Comparison of ENCODE assay signal across 1 cellular context in genomic region chr3:156605686-156606605, GRCh38.
TF ChIP-seq lines count a peak whose summit lies in the region.

No MANE protein-coding gene starts in this region.

TF ChIP-seq in K562, 482 proteins besides CTCF, POLR2A, EP300 and RAD21 (continued from another document and continues in another):
- TF ChIP-seq GABPA (tag; conservative IDR thresholded peaks at IDR 0.05; ENCODE audit: low read depth) (no peak), CREB1 (IDR thresholded peaks at IDR 0.05) (no peak), CREB1 (CRISPR knock-in tag; IDR thresholded peaks at IDR 0.05) (no peak), KDM1A (IDR thresholded peaks at IDR 0.05) (0 out of 4 replicates have a peak, but pooled peaks of 1 of the 2 experiments have one; percentile 8), FOXM1 (IDR thresholded peaks at IDR 0.05; ENCODE audit: low read depth) (no peak), FOXM1 (CRISPR knock-in tag; IDR thresholded peaks at IDR 0.05; ENCODE audit: low read depth) (no peak), ZNF561 (CRISPR knock-in tag; conservative IDR thresholded peaks at IDR 0.05) (no peak), ZNF449 (CRISPR knock-in tag; IDR thresholded peaks at IDR 0.05) (no peak), ZC3H8 (IDR thresholded peaks at IDR 0.05) (no peak), POLR2G (IDR thresholded peaks at IDR 0.05; ENCODE audit: low read depth, low read length) (peak; percentile 94), CAMTA2 (CRISPR knock-in tag; conservative IDR thresholded peaks at IDR 0.05) (no peak), NFIC (IDR thresholded peaks at IDR 0.05) (0 out of 2 replicates have a peak, but pooled peaks have one; percentile 2), RBM39 (optimal IDR thresholded peaks at IDR 0.05; ENCODE audit: low read depth, low read length) (peak; percentile 20), POU5F1 (IDR thresholded peaks at IDR 0.05; ENCODE audit: borderline replicate concordance, low read depth, low read length, partially characterized antibody) (no peak), ZNF143 (CRISPR knock-in tag; IDR thresholded peaks at IDR 0.05) (no peak), KLF1 (tag; IDR thresholded peaks at IDR 0.05) (no peak), FOXO4 (CRISPR knock-in tag; IDR thresholded peaks at IDR 0.05) (no peak), HEY1 (CRISPR knock-in tag; IDR thresholded peaks at IDR 0.05; ENCODE audit: borderline replicate concordance) (no peak), NBN (IDR thresholded peaks at IDR 0.05; ENCODE audit: low read depth) (no peak), TRIM24 (IDR thresholded peaks at IDR 0.05) (no peak), ATF7 (IDR thresholded peaks at IDR 0.05) (0 out of 2 replicates have a peak, but pooled peaks have one; percentile 55), HINFP (tag; conservative IDR thresholded peaks at IDR 0.05; ENCODE audit: low read depth) (no peak), ARNT (IDR thresholded peaks at IDR 0.05) (0 out of 4 replicates have a peak, but pooled peaks of 1 of the 2 experiments have one; percentile 39), ZNF347 (CRISPR knock-in tag; IDR thresholded peaks at IDR 0.05; ENCODE audit: low read depth) (no peak), ESRRB (CRISPR knock-in tag; IDR thresholded peaks at IDR 0.05; ENCODE audit: borderline replicate concordance) (no peak), ZNF583 (CRISPR knock-in tag; IDR thresholded peaks at IDR 0.05) (0 out of 2 replicates have a peak, but pooled peaks have one; percentile 56), ZNF133 (CRISPR knock-in tag; IDR thresholded peaks at IDR 0.05) (no peak), CBFA2T2 (conservative IDR thresholded peaks at IDR 0.05) (no peak), ZNF740 (CRISPR knock-in tag; IDR thresholded peaks at IDR 0.05) (peak; percentile 52; the same call in 1 of the 2 replicates), ZNF740 (tag; IDR thresholded peaks at IDR 0.05) (no peak), POLR2AphosphoS5 (IDR thresholded peaks at IDR 0.05; ENCODE audit: control insufficient read depth, insufficient read depth, low read depth, low read length) (peak; percentile 81), DMBX1 (CRISPR knock-in tag; IDR thresholded peaks at IDR 0.05; ENCODE audit: borderline replicate concordance) (0 out of 2 replicates have a peak, but pooled peaks have one; percentile 22), SP2 (IDR thresholded peaks at IDR 0.05; ENCODE audit: extremely low read depth, low read depth, low read length, poor library complexity, severe bottlenecking) (no peak), CTBP1 (IDR thresholded peaks at IDR 0.05; ENCODE audit: borderline replicate concordance) (peak; percentile 70), THRA (IDR thresholded peaks at IDR 0.05) (no peak), DPF2 (IDR thresholded peaks at IDR 0.05) (no peak; the same call in 1 of the 2 replicates), SLC30A9 (CRISPR knock-in tag; IDR thresholded peaks at IDR 0.05) (no peak), PKNOX1 (IDR thresholded peaks at IDR 0.05) (no peak), L3MBTL2 (IDR thresholded peaks at IDR 0.05) (peak; percentile 60), NR2F6 (CRISPR knock-in tag; IDR thresholded peaks at IDR 0.05) (no peak), ZNF280A (IDR thresholded peaks at IDR 0.05; ENCODE audit: low read depth, partially characterized antibody) (no peak), NUFIP1 (IDR thresholded peaks at IDR 0.05; ENCODE audit: partially characterized antibody) (no peak), FOXP1 (CRISPR knock-in tag; IDR thresholded peaks at IDR 0.05) (no peak), LCOR (CRISPR knock-in tag; IDR thresholded peaks at IDR 0.05) (no peak), SIX5 (IDR thresholded peaks at IDR 0.05; ENCODE audit: borderline replicate concordance in 1 of 2, insufficient read depth in 1 of 2, low read depth in 1 of 2, low read length in 2 of 2) (no peak), ZNF436 (CRISPR knock-in tag; IDR thresholded peaks at IDR 0.05) (no peak), ZKSCAN8 (CRISPR knock-in tag; IDR thresholded peaks at IDR 0.05) (no peak), SRSF3 (IDR thresholded peaks at IDR 0.05; ENCODE audit: insufficient read depth, low read length) (no peak), ZNF146 (CRISPR knock-in tag; IDR thresholded peaks at IDR 0.05; ENCODE audit: unreplicated experiment) (no peak), NFYB (IDR thresholded peaks at IDR 0.05; ENCODE audit: extremely low read depth, insufficient read length) (no peak), TARDBP (IDR thresholded peaks at IDR 0.05) (no peak; the same call in 1 of the 2 replicates), YBX1 (IDR thresholded peaks at IDR 0.05) (no peak), ZNF589 (CRISPR knock-in tag; IDR thresholded peaks at IDR 0.05; ENCODE audit: low read depth) (0 out of 2 replicates have a peak, but pooled peaks have one; percentile 70), ZBTB9 (CRISPR knock-in tag; IDR thresholded peaks at IDR 0.05) (no peak), EGR1 (conservative IDR thresholded peaks at IDR 0.05) (no peak), HDAC8 (tag; IDR thresholded peaks at IDR 0.05) (no peak), MBD2 (IDR thresholded peaks at IDR 0.05; ENCODE audit: borderline replicate concordance, low read depth) (no peak)
- TF ChIP-seq, protein P1, sequence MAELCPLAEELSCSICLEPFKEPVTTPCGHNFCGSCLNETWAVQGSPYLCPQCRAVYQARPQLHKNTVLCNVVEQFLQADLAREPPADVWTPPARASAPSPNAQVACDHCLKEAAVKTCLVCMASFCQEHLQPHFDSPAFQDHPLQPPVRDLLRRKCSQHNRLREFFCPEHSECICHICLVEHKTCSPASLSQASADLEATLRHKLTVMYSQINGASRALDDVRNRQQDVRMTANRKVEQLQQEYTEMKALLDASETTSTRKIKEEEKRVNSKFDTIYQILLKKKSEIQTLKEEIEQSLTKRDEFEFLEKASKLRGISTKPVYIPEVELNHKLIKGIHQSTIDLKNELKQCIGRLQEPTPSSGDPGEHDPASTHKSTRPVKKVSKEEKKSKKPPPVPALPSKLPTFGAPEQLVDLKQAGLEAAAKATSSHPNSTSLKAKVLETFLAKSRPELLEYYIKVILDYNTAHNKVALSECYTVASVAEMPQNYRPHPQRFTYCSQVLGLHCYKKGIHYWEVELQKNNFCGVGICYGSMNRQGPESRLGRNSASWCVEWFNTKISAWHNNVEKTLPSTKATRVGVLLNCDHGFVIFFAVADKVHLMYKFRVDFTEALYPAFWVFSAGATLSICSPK (IDR thresholded peaks at IDR 0.05; ENCODE audit: borderline replicate concordance), result no peak
- TF ChIP-seq, protein P2, sequence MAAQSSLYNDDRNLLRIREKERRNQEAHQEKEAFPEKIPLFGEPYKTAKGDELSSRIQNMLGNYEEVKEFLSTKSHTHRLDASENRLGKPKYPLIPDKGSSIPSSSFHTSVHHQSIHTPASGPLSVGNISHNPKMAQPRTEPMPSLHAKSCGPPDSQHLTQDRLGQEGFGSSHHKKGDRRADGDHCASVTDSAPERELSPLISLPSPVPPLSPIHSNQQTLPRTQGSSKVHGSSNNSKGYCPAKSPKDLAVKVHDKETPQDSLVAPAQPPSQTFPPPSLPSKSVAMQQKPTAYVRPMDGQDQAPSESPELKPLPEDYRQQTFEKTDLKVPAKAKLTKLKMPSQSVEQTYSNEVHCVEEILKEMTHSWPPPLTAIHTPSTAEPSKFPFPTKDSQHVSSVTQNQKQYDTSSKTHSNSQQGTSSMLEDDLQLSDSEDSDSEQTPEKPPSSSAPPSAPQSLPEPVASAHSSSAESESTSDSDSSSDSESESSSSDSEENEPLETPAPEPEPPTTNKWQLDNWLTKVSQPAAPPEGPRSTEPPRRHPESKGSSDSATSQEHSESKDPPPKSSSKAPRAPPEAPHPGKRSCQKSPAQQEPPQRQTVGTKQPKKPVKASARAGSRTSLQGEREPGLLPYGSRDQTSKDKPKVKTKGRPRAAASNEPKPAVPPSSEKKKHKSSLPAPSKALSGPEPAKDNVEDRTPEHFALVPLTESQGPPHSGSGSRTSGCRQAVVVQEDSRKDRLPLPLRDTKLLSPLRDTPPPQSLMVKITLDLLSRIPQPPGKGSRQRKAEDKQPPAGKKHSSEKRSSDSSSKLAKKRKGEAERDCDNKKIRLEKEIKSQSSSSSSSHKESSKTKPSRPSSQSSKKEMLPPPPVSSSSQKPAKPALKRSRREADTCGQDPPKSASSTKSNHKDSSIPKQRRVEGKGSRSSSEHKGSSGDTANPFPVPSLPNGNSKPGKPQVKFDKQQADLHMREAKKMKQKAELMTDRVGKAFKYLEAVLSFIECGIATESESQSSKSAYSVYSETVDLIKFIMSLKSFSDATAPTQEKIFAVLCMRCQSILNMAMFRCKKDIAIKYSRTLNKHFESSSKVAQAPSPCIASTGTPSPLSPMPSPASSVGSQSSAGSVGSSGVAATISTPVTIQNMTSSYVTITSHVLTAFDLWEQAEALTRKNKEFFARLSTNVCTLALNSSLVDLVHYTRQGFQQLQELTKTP (IDR thresholded peaks at IDR 0.05; ENCODE audit: low read depth in 1 of 2, partially characterized antibody in 2 of 2), result no peak
